20 cellular contexts compared by ENCODE assay signal in genomic region chr22:42893366-42894150, GRCh38. TPM values are rescaled to one million over a fixed set of nuclear protein-coding genes. Genes with fewer than 3 reads are reported as not detected.
A peak's percentile ranks its signal among the peaks of the same experiment; 100 is the strongest.
DNase-seq lines count a peak whose midpoint lies in the region; ATAC-seq, FAIRE-seq and TF ChIP-seq lines count a peak whose summit lies in the region.
"Had no signal": no experiment of that assay in that cellular context is flagged by ENCODE, and none has a peak within 500 bp of the region (broad histone marks: within the 10 kb centered on the region; RNA-seq: fewer than 3 reads in every experiment).

No MANE protein-coding gene starts in this region.

- peaks cover 37% of the 10 kb centered on the region for H3K79me2 ChIP-seq in GM12878 (ENCODE audit: control insufficient read depth, insufficient read depth, low read length)

- H2AK5ac ChIP-seq in neuronal stem cell (ENCODE audit: low read depth, low read length), result peak overlapping the region; percentile 33

- H3K79me1 ChIP-seq in neuronal stem cell (ENCODE audit: low read depth, low read length), result peaks cover 2% of the 10 kb centered on the region

- WGBS in GM12878 (ENCODE audit: insufficient coverage, insufficient replicate concordance, low lambda C conversion rate, missing lambda C conversion rate), result 75% methylated on average over 25 of the region's 25 CpGs
- WGBS in neuronal stem cell (ENCODE audit: extremely low coverage in 2 of 2, insufficient read length in 2 of 2, insufficient replicate concordance in 1 of 2), 2 donors, result no CpG with 5 or more reads among the region's 25 CpGs

- FAIRE-seq in GM12891 (lab: Jason Lieb, UNC) (peak; percentile 61), GM12878 (lab: Jason Lieb, UNC) (no peak)

- BruUV-seq in GM12878 (replicated peaks; lab: Mats Ljungman, UMichigan), result no TSS peak

- in situ Hi-C loops in GM12878 (cut with MboI), result no loop called here

- no peak overlapping the region for H4K91ac ChIP-seq in neuronal stem cell (ENCODE audit: low read depth, low read length, poor library complexity)

- H3K4me2 ChIP-seq in BLaER1 treated with 17β-estradiol and CSF1 and Interleukin-3, amounts not matched to agents 10 nM and 100 nM, result peak overlapping the region; percentile 79 to 98 (median 88)
- H3K4me2 ChIP-seq in GM12878 (ENCODE audit: control insufficient read depth, insufficient read depth), result no peak overlapping the region
- H3K4me2 ChIP-seq in neuronal stem cell (ENCODE audit: insufficient read depth, low read length, poor library complexity, severe bottlenecking), result no peak overlapping the region
- H3K4me2 ChIP-seq: hepatocyte had no signal

- peak overlapping the region in 9 of 11 experiments; percentile 6 to 72 (median 40); a peak in 14 of 22 replicates for H3K9ac ChIP-seq in BLaER1 treated with 17β-estradiol and CSF1 and Interleukin-3, amounts not matched to agents 10 nM and 100 nM
- H3K9ac ChIP-seq in GM12878 (ENCODE audit: control insufficient read depth, insufficient read depth, low read length), result no peak overlapping the region
- H3K9ac ChIP-seq in neuronal stem cell (ENCODE audit: low read depth, low read length, poor library complexity), result no peak overlapping the region
- H3K9ac ChIP-seq: GM23248 had no signal

- no peak for ATAC-seq in GM12878
- no peak for ATAC-seq in GM19463 (IDR thresholded peaks at IDR 0.05; ENCODE audit: unreplicated experiment)
- ATAC-seq in HG03439 (IDR thresholded peaks at IDR 0.05; ENCODE audit: unreplicated experiment), result no peak
- ATAC-seq: Panc1, WTC11 had no signal

- CTCF ChIA-PET in GM12878 (lab: Yijun Ruan, JAX), result interaction anchor here (0.7 to 5.1 kb wide), 12 partner anchors 9 to 180 kb away, joined by 3 to 19 read pairs (median 4); no protein-coding TSS in a partner anchor

- H3K4me1 ChIP-seq in BLaER1 treated with 17β-estradiol and CSF1 and Interleukin-3, amounts not matched to agents 10 nM and 100 nM, result peaks cover 98 to 100% (median 100%) of the 10 kb centered on the region in 10 experiments
- peaks cover 80% of the 10 kb centered on the region for H3K4me1 ChIP-seq in GM12878 (ENCODE audit: control insufficient read depth, insufficient read depth, low read length)
- peaks cover 0 to 5% of the 10 kb centered on the region in 2 donors for H3K4me1 ChIP-seq in neuronal stem cell (ENCODE audit: control insufficient read depth in 2 of 2, insufficient read depth in 1 of 2, low read depth in 1 of 2, low read length in 2 of 2)
- H3K4me1 ChIP-seq: uterus had no signal

- H3K4me3 ChIP-seq in BLaER1 treated with 17β-estradiol and CSF1 and Interleukin-3, amounts not matched to agents 10 nM and 100 nM, result no peak overlapping the region; a peak in 1 of 20 replicates
- no peak overlapping the region for H3K4me3 ChIP-seq in GM12878
- H3K4me3 ChIP-seq in neuronal stem cell (ENCODE audit: low read length in 2 of 2), result no peak overlapping the region
- H3K4me3 ChIP-seq: GM23248, hepatocyte, MG63, sigmoid colon, uterus had no signal

- H3K36me3 ChIP-seq in BLaER1 treated with 17β-estradiol and CSF1 and Interleukin-3, amounts not matched to agents 10 nM and 100 nM, result peaks cover 12 to 49% (median 40%) of the 10 kb centered on the region in 11 experiments
- H3K36me3 ChIP-seq in GM12878 (ENCODE audit: control insufficient read depth in 2 of 2, insufficient read depth in 2 of 2, low read length in 1 of 2) (peaks cover 6 to 7% of the 10 kb centered on the region in 2 experiments), neuronal stem cell (replicated peaks in 1 of 2; ENCODE audit: control insufficient read depth in 2 of 2, insufficient read depth in 2 of 2, low read length in 2 of 2) (peaks cover 13 to 51% of the 10 kb centered on the region in 2 donors)
- H3K36me3 ChIP-seq: uterus had no signal

- RAD21 ChIA-PET in GM12878 (lab: Charles Lee; ENCODE audit: unreplicated experiment), result interaction anchor here (0.9 to 3.6 kb wide), 8 partner anchors 25 to 120 kb away, joined by 3 to 16 read pairs (median 5); partner anchors contain the start of gene PACSIN2

- POLR2A ChIA-PET in GM12878 (lab: Charles Lee), result interaction anchor here (0.8 to 2.1 kb wide), 5 partner anchors 29 to 143 kb away, joined by 3 to 7 read pairs (median 5); partner anchors contain the start of gene PACSIN2

- no peak overlapping the region for H2BK15ac ChIP-seq in neuronal stem cell (ENCODE audit: low read length)

- no peak for TF ChIP-seq EP300 in GM12878 (IDR thresholded peaks at IDR 0.05; ENCODE audit: borderline replicate concordance in 1 of 2, control insufficient read depth in 1 of 2, low read depth in 2 of 2, low read length in 2 of 2)

- H3K18ac ChIP-seq in neuronal stem cell (ENCODE audit: low read length), result peak overlapping the region; percentile 5

- no peak overlapping the region for H2BK12ac ChIP-seq in neuronal stem cell (ENCODE audit: low read length)

- no peaks in the 10 kb centered on the region for H3K9me3 ChIP-seq in BLaER1 treated with 17β-estradiol and CSF1 and Interleukin-3, amounts not matched to agents 10 nM and 100 nM (replicated peaks in 1 of 11)
- no peaks in the 10 kb centered on the region for H3K9me3 ChIP-seq in GM12878 (replicated peaks; ENCODE audit: control insufficient read depth, insufficient read depth, low read length)
- no peaks in the 10 kb centered on the region for H3K9me3 ChIP-seq in neuronal stem cell (replicated peaks in 1 of 2; ENCODE audit: control insufficient read depth in 2 of 2, insufficient read depth in 1 of 2, low read depth in 1 of 2, low read length in 2 of 2)
- H3K9me3 ChIP-seq: MG63, sigmoid colon, uterus had no signal

- DNase-seq in GM12891 (ENCODE audit: insufficient read length, low spot score) (no peak), GM12878 (ENCODE audit: low read depth, low spot score) (no peak), neuronal stem cell (ENCODE audit: low spot score) (no peak), SW480 (ENCODE audit: low spot score) (no peak)
- DNase-seq in stimulated activated CD4-positive, alpha-beta T cell treated with anti-CD3 and anti-CD28 coated beads, Interleukin-4, amount 100 ng/mL, for 1 hour, result no peak
- DNase-seq: activated T-cell treated with anti-CD3 and anti-CD28 coated beads, Interleukin-2, amount 50 U/mL, for 24 hours; AML-193; DMS79; GM23248; MG63; NCI-H187 treated with DMSO at 0.1 percent for 48 hours; NCI-H526; sigmoid colon; uterus had no signal

- H3K27ac ChIP-seq in BLaER1 treated with 17β-estradiol and CSF1 and Interleukin-3, amounts not matched to agents 10 nM and 100 nM, result peak overlapping the region; percentile 45 to 88 (median 82); a peak in 21 of 22 replicates
- no peak overlapping the region for H3K27ac ChIP-seq in GM12878 (ENCODE audit: control insufficient read depth, insufficient read depth)
- H3K27ac ChIP-seq in neuronal stem cell (replicated peaks; ENCODE audit: low read length), result no peak overlapping the region
- H3K27ac ChIP-seq: GM23248, hepatocyte, uterus had no signal

- H2AFZ ChIP-seq in GM12878 (ENCODE audit: control insufficient read depth, low read depth, low read length) (no peak overlapping the region), neuronal stem cell (ENCODE audit: low read length) (no peak overlapping the region)
- H2AFZ ChIP-seq: GM23248, hepatocyte had no signal

- no peak for TF ChIP-seq RAD21 in GM12878 (IDR thresholded peaks at IDR 0.05; ENCODE audit: insufficient read depth, low read depth, low read length)

- SMC1A ChIA-PET in GM12878 (lab: Charles Lee; ENCODE audit: uncharacterized antibody, unreplicated experiment), result interaction anchor here (0.8 to 3.8 kb wide), 11 partner anchors 8 to 140 kb away, joined by 3 to 17 read pairs (median 4); no protein-coding TSS in a partner anchor

- intact Hi-C loops in GM12878 (cut with micrococcal nuclease; ENCODE audit: unreplicated experiment), result no loop called here

- TF ChIP-seq POLR2A in GM12891 (IDR thresholded peaks at IDR 0.05; ENCODE audit: low read depth, low read length) (no peak), GM12878 (IDR thresholded peaks at IDR 0.05; ENCODE audit: low read depth, low read length) (no peak)

- H2BK5ac ChIP-seq in neuronal stem cell (ENCODE audit: low read length), result no peak overlapping the region

- H3K14ac ChIP-seq in neuronal stem cell (ENCODE audit: low read length), result peak overlapping the region; percentile 32

- H3K27me3 ChIP-seq in BLaER1 treated with 17β-estradiol and CSF1 and Interleukin-3, amounts not matched to agents 10 nM and 100 nM, result no peaks in the 10 kb centered on the region
- no peaks in the 10 kb centered on the region for H3K27me3 ChIP-seq in GM12878 (replicated peaks in 1 of 2; ENCODE audit: control insufficient read depth in 2 of 2, insufficient read depth in 2 of 2, low read length in 1 of 2)
- no peaks in the 10 kb centered on the region for H3K27me3 ChIP-seq in neuronal stem cell (ENCODE audit: control insufficient read depth in 3 of 3, insufficient read depth in 3 of 3, low read depth in 1 of 3, low read length in 3 of 3)
- H3K27me3 ChIP-seq: hepatocyte, MG63, sigmoid colon, uterus had no signal

- H4K20me1 ChIP-seq in BLaER1 treated with 17β-estradiol and CSF1 and Interleukin-3, amounts not matched to agents 10 nM and 100 nM, result peaks cover 0 to 17% (median 5%) of the 10 kb centered on the region in 11 experiments; a peak in 7 of 22 replicates
- H4K20me1 ChIP-seq in GM12878 (ENCODE audit: control insufficient read depth, insufficient read depth), result no peaks in the 10 kb centered on the region

- no peak for TF ChIP-seq CTCF in GM12878 (IDR thresholded peaks at IDR 0.05 in 2 of 3, conservative IDR thresholded peaks at IDR 0.05 in 1 of 3; ENCODE audit: control insufficient read depth in 2 of 3, extremely low read depth in 1 of 3, insufficient read depth in 1 of 3, low read depth in 3 of 3, low read length in 3 of 3)

- no peak overlapping the region for H3K4ac ChIP-seq in neuronal stem cell (ENCODE audit: low read length)

- no peak overlapping the region for H2BK120ac ChIP-seq in neuronal stem cell (ENCODE audit: low read depth, low read length)

- no peak overlapping the region for H3K23ac ChIP-seq in neuronal stem cell (ENCODE audit: low read depth, low read length, poor library complexity)

- H4K8ac ChIP-seq in neuronal stem cell (ENCODE audit: low read depth, low read length), result no peak overlapping the region

RNA-seq across cellular contexts. Expression of gene ARFGAP3, which starts 36.5 kb away (rescaled TPM):
- polyA plus RNA-seq in GM12891 (2012; ENCODE audit: low read depth, missing spikeins), result 31.4 TPM
- total RNA-seq in GM12878 (2013; cell fraction: nucleolus; rRNA removed), result 26.0 and 27.5 TPM in 2 replicates
- total RNA-seq in GM12878 (2014; rRNA removed), result 29.7 and 32.8 TPM in 2 replicates
- total RNA-seq in GM12878 (2014; rRNA removed; fragmentation: Illumina TruSeq; extraction: Trizol), result 40.9 and 41.2 TPM in 2 replicates
- total RNA-seq in GM12878 (2021), result 30.6 and 31.3 TPM in 2 replicates
- 24.6 TPM for polyA plus RNA-seq in GM12878 (2011; ENCODE audit: low read depth)
- 37.0 and 38.5 TPM in 2 replicates for polyA plus RNA-seq in GM12878 (2011; rRNA removed)
- polyA plus RNA-seq in GM12878 (2011; cell fraction: cytosol; rRNA removed), result 24.0 and 24.7 TPM in 2 replicates
- polyA plus RNA-seq in GM12878 (2011; cell fraction: nucleus; rRNA removed), result 23.9 and 27.9 TPM in 2 replicates
- 37.6 and 38.4 TPM in 2 replicates for polyA plus RNA-seq in GM12878 (2012)
- 39.9 and 40.8 TPM in 2 replicates for polyA plus RNA-seq in GM12878 (2014; fragmentation: Illumina TruSeq; extraction: Trizol)
- 10 to 100 TPM; 39.1 to 42.0 TPM for polyA plus RNA-seq in GM12878 (2014; fragmentation: Nextera tagmentation; extraction: Ambion mirVana)
- 29.8 and 34.5 TPM in 2 replicates for polyA plus RNA-seq in GM12878 (2014; rRNA removed)
- polyA plus RNA-seq in GM12878 (2016; fragmentation: Nextera tagmentation; extraction: Ambion mirVana), result 10 to 100 TPM; 43.6 to 50.8 TPM
- polyA minus RNA-seq in GM12878 (2011; rRNA and poly(A)+ RNA removed), result 31.3 and 32.5 TPM in 2 replicates
- 8.3 and 15.9 TPM in 2 replicates for polyA minus RNA-seq in GM12878 (2011; cell fraction: cytosol; rRNA and poly(A)+ RNA removed)
- 11.7 and 21.0 TPM in 2 replicates for polyA minus RNA-seq in GM12878 (2011; cell fraction: nucleus; rRNA and poly(A)+ RNA removed)
- polyA plus RNA-seq in neuronal stem cell (2013, experiment 1 of 2), result 23.8 TPM
- 23.2 TPM for polyA plus RNA-seq in neuronal stem cell (2013, experiment 2 of 2)

Comparison
In these comparisons a context has a peak if more than half of its experiments do, and no peak if none do; other contexts are left out.
1. H3K27ac ChIP-seq: peak in BLaER1 treated with 17β-estradiol and CSF1 and Interleukin-3, amounts not matched to agents 10 nM and 100 nM (11 of 11); none in GM12878 (single experiment) and neuronal stem cell (single experiment).
2. H3K4me2 ChIP-seq: peak in BLaER1 treated with 17β-estradiol and CSF1 and Interleukin-3, amounts not matched to agents 10 nM and 100 nM (11 of 11); none in GM12878 (single experiment) and neuronal stem cell (single experiment).
3. H3K9ac ChIP-seq: peak in BLaER1 treated with 17β-estradiol and CSF1 and Interleukin-3, amounts not matched to agents 10 nM and 100 nM (9 of 11); none in GM12878 (single experiment) and neuronal stem cell (single experiment).